Comparison of ENCODE assay signal across 13 cellular contexts in the genomic region with DNA sequence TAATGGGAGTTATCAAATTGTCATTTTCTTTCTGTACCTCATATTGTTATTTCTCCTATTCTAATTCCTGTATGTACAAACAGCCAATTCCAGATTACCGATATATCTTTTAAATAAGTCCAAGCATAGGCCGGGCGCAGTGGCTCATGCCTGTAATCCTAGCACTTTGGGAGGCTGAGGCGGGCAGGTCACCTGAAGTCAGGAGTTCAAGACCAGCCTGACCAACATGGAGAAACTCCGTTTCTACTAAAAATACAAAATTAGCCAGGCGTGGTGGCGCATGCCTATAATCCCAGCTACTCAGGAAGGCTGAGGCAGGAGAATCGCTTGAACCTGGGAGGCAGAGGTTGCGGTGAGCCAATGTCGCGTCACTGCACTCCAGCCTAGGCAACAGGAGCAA. TPM values are rescaled to one million over a fixed set of nuclear protein-coding genes. Genes with fewer than 3 reads are reported as not detected.
DNase-seq lines count a peak whose midpoint lies in the region; ATAC-seq and TF ChIP-seq lines count a peak whose summit lies in the region.
"Not testable (repeated sequence)": the region's sequence is repeated elsewhere in the genome, so short reads cannot be mapped to it uniquely, and the experiment has no call there.
"Had no signal": no experiment of that assay in that cellular context is flagged by ENCODE, and none has a peak within 500 bp of the region (broad histone marks: within the 10 kb centered on the region; RNA-seq: fewer than 3 reads in every experiment).

No MANE protein-coding gene starts in this region.

- intact Hi-C loops in Calu3 (cut with micrococcal nuclease; ENCODE audit: unreplicated experiment); spleen (cut with DNase I; ENCODE audit: low total_unique reads): not testable (repeated sequence)

- DNase-seq in Calu3; RWPE1 (ENCODE audit: low spot score); activated CD4-positive, alpha-beta T cell treated with anti-CD3 and anti-CD28 coated beads, Interleukin-2, amount 10 ng/mL, durations not matched to agents 7 days and 5 days; activated naive CD4-positive, alpha-beta T cell treated with anti-CD3 and anti-CD28 coated beads, Interleukin-2, amount 10 ng/mL, durations not matched to agents 7 days and 5 days; naive thymus-derived CD8-positive, alpha-beta T cell: not testable (repeated sequence)
- DNase-seq in chondrocyte (ENCODE audit: low spot score): peak; percentile 20
- DNase-seq in spleen: peak; percentile 65

- H3K9me3 Mint-ChIP-seq in Calu3 (ENCODE audit: low read depth, unreplicated experiment); activated CD4-positive, alpha-beta T cell treated with anti-CD3 and anti-CD28 coated beads, Interleukin-2, amount 10 ng/mL, durations not matched to agents 7 days and 5 days; activated naive CD4-positive, alpha-beta T cell treated with anti-CD3 and anti-CD28 coated beads, Interleukin-2, amount 10 ng/mL, durations not matched to agents 7 days and 5 days; chondrocyte (ENCODE audit: low read depth); naive thymus-derived CD8-positive, alpha-beta T cell: not testable (repeated sequence)

- TF ChIP-seq CTCF in Calu3 (IDR thresholded peaks at IDR 0.05; ENCODE audit: unreplicated experiment); RWPE1 (conservative IDR thresholded peaks at IDR 0.05; ENCODE audit: low read depth); chondrocyte (IDR thresholded peaks at IDR 0.05); spleen (IDR thresholded peaks at IDR 0.05 in 8 of 11, conservative IDR thresholded peaks at IDR 0.05 in 3 of 11): not testable (repeated sequence)

- peaks cover 63% of the 10 kb centered on the region for H3K4me1 Mint-ChIP-seq in Calu3 (ENCODE audit: low read depth, unreplicated experiment)
- peaks cover 75% of the 10 kb centered on the region for H3K4me1 Mint-ChIP-seq in activated CD4-positive, alpha-beta T cell treated with anti-CD3 and anti-CD28 coated beads, Interleukin-2, amount 10 ng/mL, durations not matched to agents 7 days and 5 days
- H3K4me1 Mint-ChIP-seq in activated naive CD4-positive, alpha-beta T cell treated with anti-CD3 and anti-CD28 coated beads, Interleukin-2, amount 10 ng/mL, durations not matched to agents 7 days and 5 days: peaks cover 78% of the 10 kb centered on the region
- H3K4me1 Mint-ChIP-seq in chondrocyte (ENCODE audit: low read depth): peaks cover 35% of the 10 kb centered on the region
- H3K4me1 Mint-ChIP-seq in naive thymus-derived CD8-positive, alpha-beta T cell: peaks cover 32 to 81% (median 79%) of the 10 kb centered on the region in 4 donors

- peak overlapping the region; percentile 15 for H3K4me3 Mint-ChIP-seq in Calu3 (ENCODE audit: low read depth, unreplicated experiment)
- peak overlapping the region; percentile 20 for H3K4me3 Mint-ChIP-seq in activated CD4-positive, alpha-beta T cell treated with anti-CD3 and anti-CD28 coated beads, Interleukin-2, amount 10 ng/mL, durations not matched to agents 7 days and 5 days
- not testable (repeated sequence) for H3K4me3 Mint-ChIP-seq in activated naive CD4-positive, alpha-beta T cell treated with anti-CD3 and anti-CD28 coated beads, Interleukin-2, amount 10 ng/mL, durations not matched to agents 7 days and 5 days; chondrocyte (ENCODE audit: unreplicated experiment)
- peak overlapping the region in 1 of 10 donors; percentile 1 for H3K4me3 Mint-ChIP-seq in naive thymus-derived CD8-positive, alpha-beta T cell

- not testable (repeated sequence) for BruUV-seq in Calu3 (replicated peaks; lab: Mats Ljungman, UMichigan)

- not testable (repeated sequence) for ATAC-seq in naive thymus-derived CD8-positive, alpha-beta T cell

- peak overlapping the region; percentile 78 for H3K27ac Mint-ChIP-seq in Calu3 (ENCODE audit: unreplicated experiment)
- peak overlapping the region; percentile 31 for H3K27ac Mint-ChIP-seq in activated CD4-positive, alpha-beta T cell treated with anti-CD3 and anti-CD28 coated beads, Interleukin-2, amount 10 ng/mL, durations not matched to agents 7 days and 5 days
- peak overlapping the region; percentile 67 for H3K27ac Mint-ChIP-seq in activated naive CD4-positive, alpha-beta T cell treated with anti-CD3 and anti-CD28 coated beads, Interleukin-2, amount 10 ng/mL, durations not matched to agents 7 days and 5 days
- peak overlapping the region; percentile 41 for H3K27ac Mint-ChIP-seq in chondrocyte (ENCODE audit: unreplicated experiment)
- peak overlapping the region; percentile 27 to 95 (median 87) for H3K27ac Mint-ChIP-seq in naive thymus-derived CD8-positive, alpha-beta T cell

- H3K27ac ChIP-seq in RWPE1 (peak overlapping the region; percentile 51), spleen (peak overlapping the region in 5 of 8 donors; percentile 14 to 100 (median 99))

- 88 to 97% (median 95%) methylated on average over 11 of the region's 11 CpGs for WGBS in spleen, 5 donors

- peaks cover 0 to 76% (median 61%) of the 10 kb centered on the region in 6 donors for H3K36me3 ChIP-seq in spleen

- CTCF ChIA-PET in Calu3 (lab: Charles Lee): not testable (repeated sequence)
- CTCF ChIA-PET in RWPE1 (lab: Yijun Ruan, JAX): interaction anchor here (0.6 kb wide), 1 partner anchor 10 kb away, joined by 5 read pairs; no protein-coding TSS in a partner anchor
- CTCF ChIA-PET in activated CD4-positive, alpha-beta T cell treated with anti-CD3 and anti-CD28 coated beads, Interleukin-2, amount 10 ng/mL, durations not matched to agents 7 days and 5 days (lab: Charles Lee): interaction anchor here (0.6 to 1.3 kb wide), 4 partner anchors 16 to 458 kb away, joined by 3 to 4 read pairs (median 3); partner anchors contain the start of gene HNRNPF
- CTCF ChIA-PET in activated naive CD4-positive, alpha-beta T cell treated with anti-CD3 and anti-CD28 coated beads, Interleukin-2, amount 10 ng/mL, durations not matched to agents 7 days and 5 days (lab: Charles Lee): interaction anchor here (1.0 kb wide), 1 partner anchor 100 kb away, joined by 3 read pairs; no protein-coding TSS in a partner anchor

- not testable (repeated sequence) for H3K9me3 ChIP-seq in spleen

- not testable (repeated sequence) for H3K27me3 ChIP-seq in spleen (replicated peaks in 1 of 7)

- POLR2A ChIA-PET in RWPE1 (lab: Yijun Ruan, JAX; ENCODE audit: low non-redundant PET); activated CD4-positive, alpha-beta T cell treated with anti-CD3 and anti-CD28 coated beads, Interleukin-2, amount 10 ng/mL, durations not matched to agents 7 days and 5 days (lab: Charles Lee): not testable (repeated sequence)
- POLR2A ChIA-PET in naive thymus-derived CD8-positive, alpha-beta T cell (lab: Charles Lee): interaction anchor here (0.7 to 2.0 kb wide), 3 partner anchors 13 to 56 kb away, joined by 3 to 9 read pairs (median 4); no protein-coding TSS in a partner anchor

- H3K4me1 ChIP-seq in spleen: peaks cover 47 to 95% (median 89%) of the 10 kb centered on the region in 6 donors

- TF ChIP-seq POLR2A in spleen (IDR thresholded peaks at IDR 0.05): not testable (repeated sequence)

- H3K36me3 Mint-ChIP-seq in Calu3 (ENCODE audit: insufficient read depth, unreplicated experiment): peaks cover 97% of the 10 kb centered on the region
- H3K36me3 Mint-ChIP-seq in activated CD4-positive, alpha-beta T cell treated with anti-CD3 and anti-CD28 coated beads, Interleukin-2, amount 10 ng/mL, durations not matched to agents 7 days and 5 days (ENCODE audit: low read depth): peaks cover 88% of the 10 kb centered on the region
- H3K36me3 Mint-ChIP-seq in activated naive CD4-positive, alpha-beta T cell treated with anti-CD3 and anti-CD28 coated beads, Interleukin-2, amount 10 ng/mL, durations not matched to agents 7 days and 5 days: peaks cover 83% of the 10 kb centered on the region
- peaks cover 36% of the 10 kb centered on the region for H3K36me3 Mint-ChIP-seq in chondrocyte (ENCODE audit: low read depth)
- H3K36me3 Mint-ChIP-seq in naive thymus-derived CD8-positive, alpha-beta T cell: peaks cover 1 to 75% (median 12%) of the 10 kb centered on the region in 3 donors

- not testable (repeated sequence) for H3K4me3 ChIP-seq in spleen

- H3K27me3 Mint-ChIP-seq in Calu3 (ENCODE audit: unreplicated experiment); activated CD4-positive, alpha-beta T cell treated with anti-CD3 and anti-CD28 coated beads, Interleukin-2, amount 10 ng/mL, durations not matched to agents 7 days and 5 days; activated naive CD4-positive, alpha-beta T cell treated with anti-CD3 and anti-CD28 coated beads, Interleukin-2, amount 10 ng/mL, durations not matched to agents 7 days and 5 days; chondrocyte (ENCODE audit: low read depth); naive thymus-derived CD8-positive, alpha-beta T cell: not testable (repeated sequence)

RNA-seq across cellular contexts. Expression of gene HNRNPF, which starts 15.8 kb away (rescaled TPM):
- total RNA-seq in Calu3 (2022): 256 and 275 TPM in 2 replicates
- total RNA-seq in activated CD4-positive, alpha-beta T cell treated with anti-CD3 and anti-CD28 coated beads, Interleukin-2, amount 10 ng/mL, durations not matched to agents 7 days and 5 days: 100 to 1,000 TPM; 464 to 481 TPM
- total RNA-seq in chondrocyte: 122 to 126 TPM (median 123 TPM) in 3 replicates
- 100 to 1,000 TPM; 155 to 168 TPM for total RNA-seq in naive thymus-derived CD8-positive, alpha-beta T cell
- 100 to 1,000 TPM; 160 to 202 (median 174) TPM for polyA plus RNA-seq in naive thymus-derived CD8-positive, alpha-beta T cell
- total RNA-seq in spleen: 100 to 1,000 TPM; 159 to 253 (median 206) TPM
- polyA plus RNA-seq in spleen: 100 to 1,000 TPM in 2 of 3 donors, 10 to 100 TPM in 1; 82.8 to 141 (median 116) TPM

RNA-seq across cellular contexts. Expression of gene FXYD4, which starts 21.8 kb away (rescaled TPM):
- total RNA-seq in Calu3 (2022) (not detected in 2 replicates), chondrocyte (not detected in 3 replicates), spleen (not detected)
- not detected for total RNA-seq in activated CD4-positive, alpha-beta T cell treated with anti-CD3 and anti-CD28 coated beads, Interleukin-2, amount 10 ng/mL, durations not matched to agents 7 days and 5 days
- not detected for total RNA-seq in naive thymus-derived CD8-positive, alpha-beta T cell
- not detected for polyA plus RNA-seq in naive thymus-derived CD8-positive, alpha-beta T cell
- polyA plus RNA-seq in spleen: under 1 TPM in 1 of 3 donors, not detected in 2; 0.20 TPM
- total RNA-seq: body of pancreas, epithelial cell of proximal tubule, GM23248, mesenteric fat pad, ovary, SJCRH30 had no signal
- polyA plus RNA-seq: GM23248, ovary had no signal

RNA-seq across cellular contexts. Expression of gene ZNF487, which starts 43.7 kb away (rescaled TPM):
- total RNA-seq in Calu3 (2022) (2.5 and 3.4 TPM in 2 replicates), chondrocyte (2.1 to 2.7 TPM (median 2.6 TPM) in 3 replicates), spleen (10 to 100 TPM in 2 of 7 donors, 1 to 10 TPM in 5; 5.8 to 12.1 (median 7.9) TPM)
- 1 to 10 TPM; 3.8 to 5.6 TPM for total RNA-seq in activated CD4-positive, alpha-beta T cell treated with anti-CD3 and anti-CD28 coated beads, Interleukin-2, amount 10 ng/mL, durations not matched to agents 7 days and 5 days
- 1 to 10 TPM; 4.4 to 5.4 TPM for total RNA-seq in naive thymus-derived CD8-positive, alpha-beta T cell
- polyA plus RNA-seq in naive thymus-derived CD8-positive, alpha-beta T cell: 1 to 10 TPM; 4.0 to 6.0 (median 5.1) TPM
- 1 to 10 TPM; 4.9 to 9.6 (median 7.0) TPM for polyA plus RNA-seq in spleen

Comparison
In these comparisons a context has a peak if more than half of its experiments do, and no peak if none do; other contexts are left out.
1. H3K27ac Mint-ChIP-seq: peak in every context shown above with its lines; median percentile 87 in naive thymus-derived CD8-positive, alpha-beta T cell; 78 in Calu3; 67 in activated naive CD4-positive, alpha-beta T cell treated with anti-CD3 and anti-CD28 coated beads, Interleukin-2, amount 10 ng/mL, durations not matched to agents 7 days and 5 days; 41 in chondrocyte; 31 in activated CD4-positive, alpha-beta T cell treated with anti-CD3 and anti-CD28 coated beads, Interleukin-2, amount 10 ng/mL, durations not matched to agents 7 days and 5 days.